In the genomic region with DNA sequence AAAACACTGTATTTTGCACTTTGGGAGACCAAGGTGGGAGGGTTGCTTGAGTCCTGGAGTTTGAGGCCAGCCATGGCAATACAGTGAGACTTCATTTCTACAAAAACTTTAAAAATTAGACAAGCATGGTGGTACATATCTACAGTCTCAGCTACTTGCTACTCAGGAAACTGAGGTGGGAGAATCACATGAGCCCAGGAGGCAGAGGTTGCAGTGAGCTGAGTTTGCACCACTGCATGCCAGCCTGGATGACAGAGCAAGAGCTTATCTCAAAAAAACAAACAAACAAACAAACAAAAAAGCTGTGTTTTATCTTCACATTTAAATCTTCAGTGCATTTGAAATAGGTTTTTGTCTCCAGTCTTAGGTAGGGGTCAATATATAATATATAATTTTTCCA, we compare ENCODE assay signal across 24 cellular contexts. TPM values are rescaled to one million over a fixed set of nuclear protein-coding genes. Genes with fewer than 3 reads are reported as not detected.
"Had no signal": no experiment of that assay in that cellular context is flagged by ENCODE, and none has a peak within 500 bp of the region (broad histone marks: within the 10 kb centered on the region; RNA-seq: fewer than 3 reads in every experiment).

No MANE protein-coding gene starts in this region.

- ATAC-seq: body of pancreas; left cardiac atrium; naive thymus-derived CD4-positive, alpha-beta T cell; psoas muscle; right cardiac atrium; stimulated activated naive CD8-positive, alpha-beta T cell treated with anti-CD3 and anti-CD28 coated beads, Interleukin-15, amount 100 ng/mL, for 72 hours; WTC11 had no signal

- H3K79me2 ChIP-seq: hepatocyte had no signal

- H3K4me2 ChIP-seq: hepatocyte had no signal

- H3K9me3 ChIP-seq: body of pancreas, psoas muscle, suprapubic skin, transverse colon, uterus had no signal

- DNase-seq: activated CD4-positive, alpha-beta T cell treated with anti-CD3 and anti-CD28 coated beads for 48 hours; activated CD8-positive, alpha-beta memory T cell treated with anti-CD3 and anti-CD28 coated beads for 24 hours; activated gamma-delta T cell treated with Interleukin-2 at 50 U/mL for 16 hours; activated naive CD8-positive, alpha-beta T cell treated with anti-CD3 and anti-CD28 coated beads for 36 hours; body of pancreas; dorsolateral prefrontal cortex; endodermal cell; foreskin fibroblast; left cardiac atrium; mesenchymal stem cell; naive thymus-derived CD4-positive, alpha-beta T cell; psoas muscle; right cardiac atrium; stimulated activated naive CD8-positive, alpha-beta T cell treated with anti-CD3 and anti-CD28 coated beads, Interleukin-15, amount 100 ng/mL, for 72 hours; transverse colon; uterus had no signal

- H3K27ac Mint-ChIP-seq: activated T-helper 1 cell treated with anti-CD3 and anti-CD28 coated beads, Interleukin-12 subunit alpha, Interleukin-12 subunit beta, Interleukin-2, Interleukin-4 antibody, amounts not matched to agents 30 ng/mL and 10 ng/mL and 1 ng/mL, durations not matched to agents 14 hours and 24 hours and 36 hours; endodermal cell; stimulated activated naive CD8-positive, alpha-beta T cell treated with anti-CD3 and anti-CD28 coated beads, Interleukin-15, amount 100 ng/mL, for 72 hours; WTC11 had no signal

- H3K27me3 ChIP-seq: body of pancreas, dorsolateral prefrontal cortex, hepatocyte, suprapubic skin, transverse colon, uterus had no signal

- H3K4me1 ChIP-seq: body of pancreas, psoas muscle, uterus had no signal

- H3K27ac ChIP-seq: body of pancreas, dorsolateral prefrontal cortex, epithelial cell of prostate, hepatocyte, psoas muscle, suprapubic skin, transverse colon, uterus had no signal

- H3K27me3 Mint-ChIP-seq: activated naive CD8-positive, alpha-beta T cell treated with anti-CD3 and anti-CD28 coated beads for 36 hours; naive thymus-derived CD4-positive, alpha-beta T cell; stimulated activated naive CD8-positive, alpha-beta T cell treated with anti-CD3 and anti-CD28 coated beads, Interleukin-15, amount 100 ng/mL, for 72 hours had no signal

- H3K9me3 Mint-ChIP-seq: activated naive CD8-positive, alpha-beta T cell treated with anti-CD3 and anti-CD28 coated beads for 36 hours; activated T-helper 1 cell treated with anti-CD3 and anti-CD28 coated beads, Interleukin-12 subunit alpha, Interleukin-12 subunit beta, Interleukin-2, Interleukin-4 antibody, amounts not matched to agents 30 ng/mL and 10 ng/mL and 1 ng/mL, durations not matched to agents 14 hours and 24 hours and 36 hours; naive thymus-derived CD4-positive, alpha-beta T cell; stimulated activated naive CD8-positive, alpha-beta T cell treated with anti-CD3 and anti-CD28 coated beads, Interleukin-15, amount 100 ng/mL, for 72 hours; T-helper 1 cell treated with Interleukin-12 subunit alpha and Interleukin-12 subunit beta and Interleukin-4 antibody, amounts not matched to agents 30 μg/mL and 1 μg/mL, for 36 hours had no signal

- H3K36me3 ChIP-seq: suprapubic skin, transverse colon, uterus had no signal

- H3K4me3 ChIP-seq: body of pancreas, dorsolateral prefrontal cortex, hepatocyte, psoas muscle, suprapubic skin, transverse colon, uterus had no signal

- H3K4me3 Mint-ChIP-seq: activated naive CD8-positive, alpha-beta T cell treated with anti-CD3 and anti-CD28 coated beads for 36 hours; activated T-helper 1 cell treated with anti-CD3 and anti-CD28 coated beads, Interleukin-12 subunit alpha, Interleukin-12 subunit beta, Interleukin-2, Interleukin-4 antibody, amounts not matched to agents 30 ng/mL and 10 ng/mL and 1 ng/mL, durations not matched to agents 14 hours and 24 hours and 36 hours; endodermal cell; WTC11 had no signal

- H2AFZ ChIP-seq: hepatocyte had no signal

RNA-seq across cellular contexts. Expression of a gene that starts 4.8 kb away (rescaled TPM):
- total RNA-seq: activated naive CD8-positive, alpha-beta T cell treated with anti-CD3 and anti-CD28 coated beads for 36 hours; activated T-helper 1 cell treated with anti-CD3 and anti-CD28 coated beads, Interleukin-12 subunit alpha, Interleukin-12 subunit beta, Interleukin-2, Interleukin-4 antibody, amounts not matched to agents 30 ng/mL and 10 ng/mL and 1 ng/mL, durations not matched to agents 14 hours and 24 hours and 36 hours; body of pancreas; lower leg skin; naive thymus-derived CD4-positive, alpha-beta T cell; osteocyte; suprapubic skin; transverse colon had no signal
- polyA plus RNA-seq: hepatocyte had no signal
